ENCODE assay signal across 26 cellular contexts in genomic region chr14:24207104-24207543, GRCh38. TPM values are rescaled to one million over a fixed set of nuclear protein-coding genes. Genes with fewer than 3 reads are reported as not detected.
A peak's percentile ranks its signal among the peaks of the same experiment; 100 is the strongest.
DNase-seq lines count a peak whose midpoint lies in the region; ATAC-seq, FAIRE-seq and TF ChIP-seq lines count a peak whose summit lies in the region.
"Had no signal": no experiment of that assay in that cellular context is flagged by ENCODE, and none has a peak within 500 bp of the region (broad histone marks: within the 10 kb centered on the region; RNA-seq: fewer than 3 reads in every experiment).

No MANE protein-coding gene starts in this region.

- H3K27me3 Mint-ChIP-seq in activated B cell treated with CpG ODN at 0.5 μM for 24 hours = no peaks in the 10 kb centered on the region
- H3K27me3 Mint-ChIP-seq in glutamatergic neuron (ENCODE audit: unreplicated experiment) = peaks cover 14% of the 10 kb centered on the region
- H3K27me3 Mint-ChIP-seq in stimulated activated naive B cell treated with anti-CD40 and anti-IgM and Interleukin-4, amounts not matched to agents 10 μg/mL and 1 μg/mL and 100 μg/mL, for 72 hours = no peaks in the 10 kb centered on the region
- H3K27me3 Mint-ChIP-seq: CD4-positive, CD25-positive, alpha-beta regulatory T cell had no signal

- TF ChIP-seq RAD21 in HepG2 (CRISPR knock-in tag; IDR thresholded peaks at IDR 0.05) = no peak

- H3K9me3 Mint-ChIP-seq in activated B cell treated with CpG ODN at 0.5 μM for 24 hours = peaks cover 6% of the 10 kb centered on the region
- H3K9me3 Mint-ChIP-seq in glutamatergic neuron (ENCODE audit: unreplicated experiment) = peaks cover 8% of the 10 kb centered on the region
- peaks cover 6 to 7% of the 10 kb centered on the region in 2 donors for H3K9me3 Mint-ChIP-seq in stimulated activated naive B cell treated with anti-CD40 and anti-IgM and Interleukin-4, amounts not matched to agents 10 μg/mL and 1 μg/mL and 100 μg/mL, for 72 hours

- in situ Hi-C loops in HepG2 (cut with HindIII; ENCODE audit: extremely low pct_ligation_motif_present, low pct_unique_long_range_greater_than_20kb) = no loop called here

- DNase-seq in HepG2 (ENCODE audit: low spot score) (no peak), right lobe of liver (no peak), activated B cell treated with CpG ODN at 0.5 μM for 24 hours (no peak), glutamatergic neuron (no peak), HuH-7 (ENCODE audit: low spot score) (no peak), GF-D8 (lab: John Stamatoyannopoulos, UW) (no peak)
- no peak for DNase-seq in stimulated activated naive B cell treated with anti-CD40 and anti-IgM and Interleukin-4, amounts not matched to agents 10 μg/mL and 1 μg/mL and 100 μg/mL, for 72 hours
- DNase-seq: brain microvascular endothelial cell; CD4-positive, CD25-positive, alpha-beta regulatory T cell; effector memory CD4-positive, alpha-beta T cell; foreskin melanocyte; left colon; mesenchymal stem cell; MG63; NCI-H1417 treated with DMSO at 0.1 percent for 48 hours; NCI-H446 treated with DMSO at 0.1 percent for 48 hours; SHP77 treated with DMSO at 0.1 percent for 48 hours; stimulated activated CD4-positive, alpha-beta T cell treated with anti-CD3 and anti-CD28 coated beads, Interleukin-4, amount 100 ng/mL, for 1 hour; stimulated activated naive CD8-positive, alpha-beta T cell treated with anti-CD3 and anti-CD28 coated beads, Interleukin-15, Interleukin-2, amounts not matched to agents 100 U/mL and 50 U/mL, for 24 hours had no signal

- H3K9ac ChIP-seq in HepG2 (ENCODE audit: insufficient read depth, low read depth, low read length) = no peak overlapping the region

- TF ChIP-seq CTCF in HepG2 (CRISPR knock-in tag; IDR thresholded peaks at IDR 0.05) = no peak
- no peak for TF ChIP-seq CTCF in right lobe of liver (IDR thresholded peaks at IDR 0.05)
- TF ChIP-seq CTCF in activated B cell treated with CpG ODN at 0.5 μM for 24 hours (IDR thresholded peaks at IDR 0.05) = no peak
- TF ChIP-seq CTCF in glutamatergic neuron (IDR thresholded peaks at IDR 0.05; ENCODE audit: partially characterized antibody, unreplicated experiment) = no peak

- no peak for FAIRE-seq in HepG2 (lab: Jason Lieb, UNC)
- FAIRE-seq: colon had no signal

- 99% methylated on average over 5 of the region's 5 CpGs for WGBS in HepG2 (ENCODE audit: low lambda C conversion rate)
- WGBS in right lobe of liver (ENCODE audit: insufficient coverage, low coverage, low lambda C conversion rate, missing lambda C conversion rate) = 83% methylated on average over 1 of the region's 5 CpGs

- no peak overlapping the region for H3K27ac ChIP-seq in HepG2 (ENCODE audit: extremely low read length, insufficient read depth, low read length)
- H3K27ac ChIP-seq in right lobe of liver = no peak overlapping the region
- H3K27ac ChIP-seq: brain microvascular endothelial cell, tibial artery had no signal

- H3K27me3 ChIP-seq in HepG2 (ENCODE audit: control insufficient read depth in 1 of 2, insufficient read depth in 2 of 2, low read length in 2 of 2) = no peaks in the 10 kb centered on the region
- H3K27me3 ChIP-seq in right lobe of liver = no peaks in the 10 kb centered on the region
- H3K27me3 ChIP-seq: brain microvascular endothelial cell, MG63, tibial artery had no signal

- H3K4me3 Mint-ChIP-seq in activated B cell treated with CpG ODN at 0.5 μM for 24 hours (no peak overlapping the region), glutamatergic neuron (ENCODE audit: unreplicated experiment) (peak overlapping the region; percentile 8)
- peak overlapping the region; percentile 3 to 9 for H3K4me3 Mint-ChIP-seq in stimulated activated naive B cell treated with anti-CD40 and anti-IgM and Interleukin-4, amounts not matched to agents 10 μg/mL and 1 μg/mL and 100 μg/mL, for 72 hours

- BruUV-seq in HepG2 (replicated peaks; lab: Mats Ljungman, UMichigan) = no TSS peak

- H2AFZ ChIP-seq in HepG2 (ENCODE audit: low read length) = no peak overlapping the region

- no peak overlapping the region for H3K4me2 ChIP-seq in HepG2 (ENCODE audit: low read depth, low read length)

- POLR2A ChIA-PET in HepG2 (lab: Yijun Ruan, JAX) (interaction anchor here (0.9 to 2.7 kb wide), 7 partner anchors 9 to 65 kb away, joined by 3 to 13 read pairs (median 5); partner anchors contain the start of genes IPO4, IRF9, MDP1 and RABGGTA), activated B cell treated with CpG ODN at 0.5 μM for 24 hours (lab: Charles Lee) (interaction anchor here (0.6 to 1.6 kb wide), 4 partner anchors 9 to 73 kb away, joined by 3 to 9 read pairs (median 4); partner anchors contain the start of genes MDP1 and TM9SF1)

- TF ChIP-seq EP300 in HepG2 (IDR thresholded peaks at IDR 0.05; ENCODE audit: low read depth in 2 of 2, low read length in 2 of 2) (no peak), HepG2 (CRISPR knock-in tag; IDR thresholded peaks at IDR 0.05; ENCODE audit: borderline replicate concordance) (no peak)

- H3K4me3 ChIP-seq in HepG2 (replicated peaks in 1 of 3; ENCODE audit: insufficient read depth in 1 of 3, low read depth in 2 of 3, low read length in 3 of 3) (no peak overlapping the region), right lobe of liver (no peak overlapping the region)
- H3K4me3 ChIP-seq: K562, MG63, tibial artery had no signal

- H4K20me1 ChIP-seq in HepG2 (ENCODE audit: insufficient read depth, low read length) = no peaks in the 10 kb centered on the region

- H3K27ac Mint-ChIP-seq in activated B cell treated with CpG ODN at 0.5 μM for 24 hours (peak overlapping the region; percentile 57), glutamatergic neuron (ENCODE audit: unreplicated experiment) (no peak overlapping the region)
- H3K27ac Mint-ChIP-seq in stimulated activated naive B cell treated with anti-CD40 and anti-IgM and Interleukin-4, amounts not matched to agents 10 μg/mL and 1 μg/mL and 100 μg/mL, for 72 hours = peak overlapping the region; percentile 88

- peaks cover 39 to 56% of the 10 kb centered on the region in 2 experiments for H3K36me3 ChIP-seq in HepG2 (replicated peaks in 1 of 2; ENCODE audit: control insufficient read depth in 1 of 2, insufficient read depth in 2 of 2, low read length in 2 of 2)
- peaks cover 0 to 57% (median 2%) of the 10 kb centered on the region in 4 donors for H3K36me3 ChIP-seq in right lobe of liver

- TF ChIP-seq POLR2A in HepG2 (IDR thresholded peaks at IDR 0.05; ENCODE audit: insufficient read depth in 1 of 2, low read depth in 2 of 2, low read length in 2 of 2) = no peak
- no peak for TF ChIP-seq POLR2A in right lobe of liver (IDR thresholded peaks at IDR 0.05)

- H3K4me1 Mint-ChIP-seq in activated B cell treated with CpG ODN at 0.5 μM for 24 hours = peaks cover 37% of the 10 kb centered on the region
- H3K4me1 Mint-ChIP-seq in glutamatergic neuron (ENCODE audit: low read depth, unreplicated experiment) = peaks cover 9% of the 10 kb centered on the region
- peaks cover 36 to 70% of the 10 kb centered on the region in 2 donors for H3K4me1 Mint-ChIP-seq in stimulated activated naive B cell treated with anti-CD40 and anti-IgM and Interleukin-4, amounts not matched to agents 10 μg/mL and 1 μg/mL and 100 μg/mL, for 72 hours

- H3K4me1 ChIP-seq in HepG2 (ENCODE audit: insufficient read depth, low read length) = peaks cover 9% of the 10 kb centered on the region
- H3K4me1 ChIP-seq in right lobe of liver = no peaks in the 10 kb centered on the region

- H3K9me3 ChIP-seq in HepG2 (ENCODE audit: low read length) = no peaks in the 10 kb centered on the region
- H3K9me3 ChIP-seq in right lobe of liver = no peaks in the 10 kb centered on the region
- H3K9me3 ChIP-seq: MG63, tibial artery had no signal

- H3K36me3 Mint-ChIP-seq in activated B cell treated with CpG ODN at 0.5 μM for 24 hours (ENCODE audit: low read depth) (peaks cover 81% of the 10 kb centered on the region), glutamatergic neuron (ENCODE audit: unreplicated experiment) (peaks cover 15% of the 10 kb centered on the region)
- peaks cover 64 to 78% of the 10 kb centered on the region in 2 donors for H3K36me3 Mint-ChIP-seq in stimulated activated naive B cell treated with anti-CD40 and anti-IgM and Interleukin-4, amounts not matched to agents 10 μg/mL and 1 μg/mL and 100 μg/mL, for 72 hours

- H3K79me2 ChIP-seq in HepG2 (ENCODE audit: insufficient read depth, low read length) = no peaks in the 10 kb centered on the region

- CTCF ChIA-PET in HepG2 (lab: Yijun Ruan, JAX; ENCODE audit: low intra/inter-chr PET ratio, low total read pairs) (no interaction called here), activated B cell treated with CpG ODN at 0.5 μM for 24 hours (lab: Charles Lee) (no interaction called here)

- ATAC-seq in HepG2 (no peak; the same call in 2 of the 3 replicates), right lobe of liver (no peak), activated B cell treated with CpG ODN at 0.5 μM for 24 hours (ENCODE audit: low read depth) (peak; percentile 52), GM18907 (IDR thresholded peaks at IDR 0.05; ENCODE audit: unreplicated experiment) (no peak)
- peak; percentile 83 for ATAC-seq in stimulated activated naive B cell treated with anti-CD40 and anti-IgM and Interleukin-4, amounts not matched to agents 10 μg/mL and 1 μg/mL and 100 μg/mL, for 72 hours (replicated peaks)
- ATAC-seq: esophagus mucosa; left colon; stimulated activated naive CD8-positive, alpha-beta T cell treated with anti-CD3 and anti-CD28 coated beads, Interleukin-15, Interleukin-2, amounts not matched to agents 100 U/mL and 50 U/mL, for 24 hours had no signal

- intact Hi-C loops in HepG2 (cut with micrococcal nuclease; ENCODE audit: unreplicated experiment) (no loop called here), right lobe of liver (cut with DNase I) (no loop called here), activated B cell treated with CpG ODN at 0.5 μM for 24 hours (cut with micrococcal nuclease) (no loop called here)

RNA-seq across cellular contexts. Expression of gene TSSK4, which starts 1.6 kb away (rescaled TPM):
- 0.44 TPM in 1 of 2 replicates, not detected in the other for total RNA-seq in HepG2 (2016; rRNA removed; fragmentation: Illumina TruSeq; extraction: Trizol)
- total RNA-seq in HepG2 (2016; cell fraction: cytosol; rRNA removed; fragmentation: Illumina TruSeq; extraction: Trizol; ENCODE audit: low read depth) = not detected in 2 replicates
- 0.19 TPM in 1 of 2 replicates, not detected in the other for total RNA-seq in HepG2 (2016; cell fraction: insoluble cytoplasmic fraction; rRNA removed; fragmentation: Illumina TruSeq; extraction: Trizol)
- not detected in 2 replicates for total RNA-seq in HepG2 (2016; cell fraction: membrane; rRNA removed; fragmentation: Illumina TruSeq; extraction: Trizol)
- 0.78 TPM in 1 of 2 replicates, not detected in the other for total RNA-seq in HepG2 (2016; cell fraction: nucleus; rRNA removed; fragmentation: Illumina TruSeq; extraction: Trizol)
- 0.08 and 0.14 TPM in 2 replicates for polyA plus RNA-seq in HepG2 (2011; rRNA removed)
- polyA plus RNA-seq in HepG2 (2011; cell fraction: cytosol; rRNA removed) = 0.04 and 0.10 TPM in 2 replicates
- 1.0 and 1.1 TPM in 2 replicates for polyA plus RNA-seq in HepG2 (2011; cell fraction: nucleus; rRNA removed)
- polyA plus RNA-seq in HepG2 (2012) = 3.3 and 4.1 TPM in 2 replicates
- 0.21 TPM in 1 of 2 replicates, not detected in the other for polyA plus RNA-seq in HepG2 (2016; cell fraction: cytosol; fragmentation: Illumina TruSeq; extraction: Trizol; ENCODE audit: low read depth)
- not detected in 2 replicates for polyA plus RNA-seq in HepG2 (2016; cell fraction: insoluble cytoplasmic fraction; fragmentation: Illumina TruSeq; extraction: Trizol; ENCODE audit: low read depth)
- polyA plus RNA-seq in HepG2 (2016; cell fraction: membrane; fragmentation: Illumina TruSeq; extraction: Trizol; ENCODE audit: low read depth) = 0.26 TPM in 1 of 2 replicates, not detected in the other
- polyA plus RNA-seq in HepG2 (2016; cell fraction: nucleus; fragmentation: Illumina TruSeq; extraction: Trizol; ENCODE audit: insufficient read depth, low read depth) = not detected in 2 replicates
- polyA minus RNA-seq in HepG2 (2011; rRNA and poly(A)+ RNA removed; ENCODE audit: low replicate concordance) = 1.7 and 2.4 TPM in 2 replicates
- polyA minus RNA-seq in HepG2 (2011; cell fraction: cytosol; rRNA and poly(A)+ RNA removed) = not detected in 2 replicates
- polyA minus RNA-seq in HepG2 (2011; cell fraction: nucleus; rRNA and poly(A)+ RNA removed) = 3.2 and 5.0 TPM in 2 replicates
- total RNA-seq in right lobe of liver = under 1 TPM in 2 of 6 experiments, not detected in 4; 0.29 TPM
- 0.66 and 0.98 TPM in 2 replicates for total RNA-seq in activated B cell treated with CpG ODN at 0.5 μM for 24 hours
- total RNA-seq in glutamatergic neuron (ENCODE audit: unreplicated experiment) = not detected
- total RNA-seq: esophagus mucosa, K562, myocyte had no signal
- polyA plus RNA-seq: AG04450 had no signal

RNA-seq across cellular contexts. Expression of gene CHMP4A, which starts 6.2 kb away (rescaled TPM):
- total RNA-seq in HepG2 (2016; rRNA removed; fragmentation: Illumina TruSeq; extraction: Trizol) (113 and 140 TPM in 2 replicates), right lobe of liver (10 to 100 TPM; 11.9 to 28.9 (median 17.1) TPM), activated B cell treated with CpG ODN at 0.5 μM for 24 hours (88.5 and 117 TPM in 2 replicates), glutamatergic neuron (ENCODE audit: unreplicated experiment) (32.4 TPM)
- total RNA-seq in HepG2 (2016; cell fraction: cytosol; rRNA removed; fragmentation: Illumina TruSeq; extraction: Trizol; ENCODE audit: low read depth) = 66.3 and 72.6 TPM in 2 replicates
- 120 and 148 TPM in 2 replicates for total RNA-seq in HepG2 (2016; cell fraction: insoluble cytoplasmic fraction; rRNA removed; fragmentation: Illumina TruSeq; extraction: Trizol)
- total RNA-seq in HepG2 (2016; cell fraction: membrane; rRNA removed; fragmentation: Illumina TruSeq; extraction: Trizol) = 67.1 and 67.8 TPM in 2 replicates
- 52.6 and 66.0 TPM in 2 replicates for total RNA-seq in HepG2 (2016; cell fraction: nucleus; rRNA removed; fragmentation: Illumina TruSeq; extraction: Trizol)
- polyA plus RNA-seq in HepG2 (2011; rRNA removed) = 80.8 and 83.6 TPM in 2 replicates
- 85.1 and 105 TPM in 2 replicates for polyA plus RNA-seq in HepG2 (2011; cell fraction: cytosol; rRNA removed)
- 42.1 and 63.9 TPM in 2 replicates for polyA plus RNA-seq in HepG2 (2011; cell fraction: nucleus; rRNA removed)
- polyA plus RNA-seq in HepG2 (2012) = 78.9 and 98.0 TPM in 2 replicates
- polyA plus RNA-seq in HepG2 (2016; cell fraction: cytosol; fragmentation: Illumina TruSeq; extraction: Trizol; ENCODE audit: low read depth) = 64.7 and 70.4 TPM in 2 replicates
- 255 and 256 TPM in 2 replicates for polyA plus RNA-seq in HepG2 (2016; cell fraction: insoluble cytoplasmic fraction; fragmentation: Illumina TruSeq; extraction: Trizol; ENCODE audit: low read depth)
- polyA plus RNA-seq in HepG2 (2016; cell fraction: membrane; fragmentation: Illumina TruSeq; extraction: Trizol; ENCODE audit: low read depth) = 60.9 and 64.0 TPM in 2 replicates
- polyA plus RNA-seq in HepG2 (2016; cell fraction: nucleus; fragmentation: Illumina TruSeq; extraction: Trizol; ENCODE audit: insufficient read depth, low read depth) = 140 and 161 TPM in 2 replicates
- polyA minus RNA-seq in HepG2 (2011; rRNA and poly(A)+ RNA removed; ENCODE audit: low replicate concordance) = 9.7 and 17.0 TPM in 2 replicates
- 7.5 and 11.3 TPM in 2 replicates for polyA minus RNA-seq in HepG2 (2011; cell fraction: cytosol; rRNA and poly(A)+ RNA removed)
- polyA minus RNA-seq in HepG2 (2011; cell fraction: nucleus; rRNA and poly(A)+ RNA removed) = 30.8 and 42.8 TPM in 2 replicates

RNA-seq across cellular contexts. Expression of gene MDP1, which starts 8.7 kb away (rescaled TPM):
- total RNA-seq in HepG2 (2016; rRNA removed; fragmentation: Illumina TruSeq; extraction: Trizol) = 48.7 and 66.0 TPM in 2 replicates
- 27.9 and 34.0 TPM in 2 replicates for total RNA-seq in HepG2 (2016; cell fraction: cytosol; rRNA removed; fragmentation: Illumina TruSeq; extraction: Trizol; ENCODE audit: low read depth)
- 53.9 and 66.6 TPM in 2 replicates for total RNA-seq in HepG2 (2016; cell fraction: insoluble cytoplasmic fraction; rRNA removed; fragmentation: Illumina TruSeq; extraction: Trizol)
- 41.5 and 42.5 TPM in 2 replicates for total RNA-seq in HepG2 (2016; cell fraction: membrane; rRNA removed; fragmentation: Illumina TruSeq; extraction: Trizol)
- 27.7 and 28.0 TPM in 2 replicates for total RNA-seq in HepG2 (2016; cell fraction: nucleus; rRNA removed; fragmentation: Illumina TruSeq; extraction: Trizol)
- polyA plus RNA-seq in HepG2 (2011; rRNA removed) = 38.2 and 44.1 TPM in 2 replicates
- 35.9 and 43.6 TPM in 2 replicates for polyA plus RNA-seq in HepG2 (2011; cell fraction: cytosol; rRNA removed)
- polyA plus RNA-seq in HepG2 (2011; cell fraction: nucleus; rRNA removed) = 45.5 and 46.7 TPM in 2 replicates
- polyA plus RNA-seq in HepG2 (2012) = 24.5 and 30.3 TPM in 2 replicates
- polyA plus RNA-seq in HepG2 (2016; cell fraction: cytosol; fragmentation: Illumina TruSeq; extraction: Trizol; ENCODE audit: low read depth) = 24.6 and 32.2 TPM in 2 replicates
- polyA plus RNA-seq in HepG2 (2016; cell fraction: insoluble cytoplasmic fraction; fragmentation: Illumina TruSeq; extraction: Trizol; ENCODE audit: low read depth) = 50.1 and 54.2 TPM in 2 replicates
- polyA plus RNA-seq in HepG2 (2016; cell fraction: membrane; fragmentation: Illumina TruSeq; extraction: Trizol; ENCODE audit: low read depth) = 30.8 and 33.7 TPM in 2 replicates
- 41.8 and 50.7 TPM in 2 replicates for polyA plus RNA-seq in HepG2 (2016; cell fraction: nucleus; fragmentation: Illumina TruSeq; extraction: Trizol; ENCODE audit: insufficient read depth, low read depth)
- 10.6 and 24.5 TPM in 2 replicates for polyA minus RNA-seq in HepG2 (2011; rRNA and poly(A)+ RNA removed; ENCODE audit: low replicate concordance)
- polyA minus RNA-seq in HepG2 (2011; cell fraction: cytosol; rRNA and poly(A)+ RNA removed) = 4.9 and 8.5 TPM in 2 replicates
- polyA minus RNA-seq in HepG2 (2011; cell fraction: nucleus; rRNA and poly(A)+ RNA removed) = 19.6 and 23.2 TPM in 2 replicates
- total RNA-seq in right lobe of liver = 1 to 10 TPM; 3.7 to 6.3 (median 4.9) TPM
- total RNA-seq in activated B cell treated with CpG ODN at 0.5 μM for 24 hours = 12.7 and 16.3 TPM in 2 replicates
- total RNA-seq in glutamatergic neuron (ENCODE audit: unreplicated experiment) = 25.5 TPM

RNA-seq across cellular contexts. Expression of gene TM9SF1, which starts 11.9 kb away (rescaled TPM):
- 56.4 and 110 TPM in 2 replicates for total RNA-seq in HepG2 (2016; rRNA removed; fragmentation: Illumina TruSeq; extraction: Trizol)
- 19.9 and 23.1 TPM in 2 replicates for total RNA-seq in HepG2 (2016; cell fraction: cytosol; rRNA removed; fragmentation: Illumina TruSeq; extraction: Trizol; ENCODE audit: low read depth)
- 52.8 and 116 TPM in 2 replicates for total RNA-seq in HepG2 (2016; cell fraction: insoluble cytoplasmic fraction; rRNA removed; fragmentation: Illumina TruSeq; extraction: Trizol)
- total RNA-seq in HepG2 (2016; cell fraction: membrane; rRNA removed; fragmentation: Illumina TruSeq; extraction: Trizol) = 50.6 and 55.0 TPM in 2 replicates
- 105 and 124 TPM in 2 replicates for total RNA-seq in HepG2 (2016; cell fraction: nucleus; rRNA removed; fragmentation: Illumina TruSeq; extraction: Trizol)
- polyA plus RNA-seq in HepG2 (2011; rRNA removed) = 83.2 and 85.1 TPM in 2 replicates
- 99.8 and 110 TPM in 2 replicates for polyA plus RNA-seq in HepG2 (2011; cell fraction: cytosol; rRNA removed)
- 60.5 and 61.2 TPM in 2 replicates for polyA plus RNA-seq in HepG2 (2011; cell fraction: nucleus; rRNA removed)
- 37.9 and 82.6 TPM in 2 replicates for polyA plus RNA-seq in HepG2 (2012)
- polyA plus RNA-seq in HepG2 (2016; cell fraction: cytosol; fragmentation: Illumina TruSeq; extraction: Trizol; ENCODE audit: low read depth) = 25.1 and 31.5 TPM in 2 replicates
- 44.2 and 50.2 TPM in 2 replicates for polyA plus RNA-seq in HepG2 (2016; cell fraction: insoluble cytoplasmic fraction; fragmentation: Illumina TruSeq; extraction: Trizol; ENCODE audit: low read depth)
- 32.9 and 38.1 TPM in 2 replicates for polyA plus RNA-seq in HepG2 (2016; cell fraction: membrane; fragmentation: Illumina TruSeq; extraction: Trizol; ENCODE audit: low read depth)
- polyA plus RNA-seq in HepG2 (2016; cell fraction: nucleus; fragmentation: Illumina TruSeq; extraction: Trizol; ENCODE audit: insufficient read depth, low read depth) = 112 and 131 TPM in 2 replicates
- 117 and 251 TPM in 2 replicates for polyA minus RNA-seq in HepG2 (2011; rRNA and poly(A)+ RNA removed; ENCODE audit: low replicate concordance)
- 36.8 and 39.3 TPM in 2 replicates for polyA minus RNA-seq in HepG2 (2011; cell fraction: cytosol; rRNA and poly(A)+ RNA removed)
- 51.2 and 53.7 TPM in 2 replicates for polyA minus RNA-seq in HepG2 (2011; cell fraction: nucleus; rRNA and poly(A)+ RNA removed)
- total RNA-seq in right lobe of liver = 10 to 100 TPM; 32.1 to 49.8 (median 41.2) TPM
- total RNA-seq in activated B cell treated with CpG ODN at 0.5 μM for 24 hours = 24.5 and 26.3 TPM in 2 replicates
- 35.0 TPM for total RNA-seq in glutamatergic neuron (ENCODE audit: unreplicated experiment)

RNA-seq across cellular contexts. Expression of gene IPO4, which starts 18.5 kb away (rescaled TPM):
- total RNA-seq in HepG2 (2016; rRNA removed; fragmentation: Illumina TruSeq; extraction: Trizol) (149 and 179 TPM in 2 replicates), right lobe of liver (10 to 100 TPM; 17.9 to 44.0 (median 23.0) TPM), activated B cell treated with CpG ODN at 0.5 μM for 24 hours (76.4 and 80.3 TPM in 2 replicates), glutamatergic neuron (ENCODE audit: unreplicated experiment) (25.5 TPM)
- 58.9 and 61.8 TPM in 2 replicates for total RNA-seq in HepG2 (2016; cell fraction: cytosol; rRNA removed; fragmentation: Illumina TruSeq; extraction: Trizol; ENCODE audit: low read depth)
- 119 and 190 TPM in 2 replicates for total RNA-seq in HepG2 (2016; cell fraction: insoluble cytoplasmic fraction; rRNA removed; fragmentation: Illumina TruSeq; extraction: Trizol)
- total RNA-seq in HepG2 (2016; cell fraction: membrane; rRNA removed; fragmentation: Illumina TruSeq; extraction: Trizol) = 54.8 and 63.8 TPM in 2 replicates
- total RNA-seq in HepG2 (2016; cell fraction: nucleus; rRNA removed; fragmentation: Illumina TruSeq; extraction: Trizol) = 147 and 162 TPM in 2 replicates
- polyA plus RNA-seq in HepG2 (2011; rRNA removed) = 37.4 and 39.0 TPM in 2 replicates
- polyA plus RNA-seq in HepG2 (2011; cell fraction: cytosol; rRNA removed) = 22.1 and 40.0 TPM in 2 replicates
- 186 and 239 TPM in 2 replicates for polyA plus RNA-seq in HepG2 (2011; cell fraction: nucleus; rRNA removed)
- polyA plus RNA-seq in HepG2 (2012) = 42.9 and 46.8 TPM in 2 replicates
- 17.6 and 17.8 TPM in 2 replicates for polyA plus RNA-seq in HepG2 (2016; cell fraction: cytosol; fragmentation: Illumina TruSeq; extraction: Trizol; ENCODE audit: low read depth)
- polyA plus RNA-seq in HepG2 (2016; cell fraction: insoluble cytoplasmic fraction; fragmentation: Illumina TruSeq; extraction: Trizol; ENCODE audit: low read depth) = 88.5 and 118 TPM in 2 replicates
- polyA plus RNA-seq in HepG2 (2016; cell fraction: membrane; fragmentation: Illumina TruSeq; extraction: Trizol; ENCODE audit: low read depth) = 32.2 and 38.2 TPM in 2 replicates
- polyA plus RNA-seq in HepG2 (2016; cell fraction: nucleus; fragmentation: Illumina TruSeq; extraction: Trizol; ENCODE audit: insufficient read depth, low read depth) = 185 and 227 TPM in 2 replicates
- polyA minus RNA-seq in HepG2 (2011; rRNA and poly(A)+ RNA removed; ENCODE audit: low replicate concordance) = 52.8 and 135 TPM in 2 replicates
- 34.0 and 43.7 TPM in 2 replicates for polyA minus RNA-seq in HepG2 (2011; cell fraction: cytosol; rRNA and poly(A)+ RNA removed)
- polyA minus RNA-seq in HepG2 (2011; cell fraction: nucleus; rRNA and poly(A)+ RNA removed) = 176 and 190 TPM in 2 replicates

Comparison
In these comparisons a context has a peak if more than half of its experiments do, and no peak if none do; other contexts are left out.
1. ATAC-seq: peak in activated B cell treated with CpG ODN at 0.5 μM for 24 hours (single experiment) and stimulated activated naive B cell treated with anti-CD40 and anti-IgM and Interleukin-4, amounts not matched to agents 10 μg/mL and 1 μg/mL and 100 μg/mL, for 72 hours (2 of 2); none in HepG2 (single experiment), right lobe of liver (0 of 4) and GM18907 (single experiment).